16 cellular contexts compared by ENCODE assay signal in genomic region chr1:21258331-21259134, GRCh38. TPM values are rescaled to one million over a fixed set of nuclear protein-coding genes. Genes with fewer than 3 reads are reported as not detected.
DNase-seq lines count a peak whose midpoint lies in the region; ATAC-seq, FAIRE-seq and TF ChIP-seq lines count a peak whose summit lies in the region.
"Had no signal": no experiment of that assay in that cellular context is flagged by ENCODE, and none has a peak within 500 bp of the region (broad histone marks: within the 10 kb centered on the region; RNA-seq: fewer than 3 reads in every experiment).

No MANE protein-coding gene starts in this region.

- H3K79me2 ChIP-seq in K562 (ENCODE audit: control insufficient read depth, insufficient read depth, low read length) = no peaks in the 10 kb centered on the region; the same call in 2 of the 3 replicates
- no peaks in the 10 kb centered on the region for H3K79me2 ChIP-seq in Karpas-422 (ENCODE audit: low read length)

- CTCF ChIA-PET in activated CD4-positive, alpha-beta T cell treated with anti-CD3 and anti-CD28 coated beads, Interleukin-2, amount 10 ng/mL, durations not matched to agents 7 days and 5 days (lab: Charles Lee) = interaction anchor here (0.5 to 6.4 kb wide), 6 partner anchors 11 to 111 kb away, joined by 3 to 55 read pairs (median 6); no protein-coding TSS in a partner anchor
- CTCF ChIA-PET in activated CD4-positive, alpha-beta memory T cell treated with anti-CD3 and anti-CD28 coated beads, Interleukin-2, amount 10 ng/mL, durations not matched to agents 7 days and 5 days (lab: Charles Lee) = interaction anchor here (0.7 to 10.1 kb wide), 6 partner anchors 9 to 143 kb away, joined by 3 to 186 read pairs (median 4); no protein-coding TSS in a partner anchor
- CTCF ChIA-PET in K562 (lab: Yijun Ruan, JAX; ENCODE audit: low intra/inter-chr PET ratio) = interaction anchor here (0.6 to 5.8 kb wide), 2 partner anchors 26 to 110 kb away, joined by 4 to 86 read pairs; no protein-coding TSS in a partner anchor

- H3K4me3 ChIP-seq in K562 (no peak overlapping the region), Karpas-422 (ENCODE audit: low read length) (no peak overlapping the region)
- H3K4me3 ChIP-seq: A549 had no signal

- POLR2A ChIA-PET in activated CD4-positive, alpha-beta T cell treated with anti-CD3 and anti-CD28 coated beads, Interleukin-2, amount 10 ng/mL, durations not matched to agents 7 days and 5 days (lab: Charles Lee) = no interaction called here
- POLR2A ChIA-PET in activated CD4-positive, alpha-beta memory T cell treated with anti-CD3 and anti-CD28 coated beads, Interleukin-2, amount 10 ng/mL, durations not matched to agents 7 days and 5 days (lab: Charles Lee) = interaction anchor here (0.9 to 5.3 kb wide), 8 partner anchors 11 to 110 kb away, joined by 3 to 28 read pairs (median 4); no protein-coding TSS in a partner anchor
- POLR2A ChIA-PET in K562 (lab: Yijun Ruan, JAX) = interaction anchor here (0.7 to 1.8 kb wide), 4 partner anchors 9 to 14 kb away, joined by 3 to 8 read pairs (median 4); no protein-coding TSS in a partner anchor

- no peaks in the 10 kb centered on the region for H3K27me3 Mint-ChIP-seq in activated CD4-positive, alpha-beta T cell treated with anti-CD3 and anti-CD28 coated beads, Interleukin-2, amount 10 ng/mL, durations not matched to agents 7 days and 5 days
- no peaks in the 10 kb centered on the region for H3K27me3 Mint-ChIP-seq in activated CD4-positive, alpha-beta memory T cell treated with anti-CD3 and anti-CD28 coated beads, Interleukin-2, amount 10 ng/mL, durations not matched to agents 7 days and 5 days
- H3K27me3 Mint-ChIP-seq: naive B cell had no signal

- H3K4me1 Mint-ChIP-seq in activated CD4-positive, alpha-beta T cell treated with anti-CD3 and anti-CD28 coated beads, Interleukin-2, amount 10 ng/mL, durations not matched to agents 7 days and 5 days = peaks cover 54% of the 10 kb centered on the region
- peaks cover 65% of the 10 kb centered on the region for H3K4me1 Mint-ChIP-seq in activated CD4-positive, alpha-beta memory T cell treated with anti-CD3 and anti-CD28 coated beads, Interleukin-2, amount 10 ng/mL, durations not matched to agents 7 days and 5 days
- H3K4me1 Mint-ChIP-seq in stimulated activated effector memory CD8-positive, alpha-beta T cell treated with anti-CD3 and anti-CD28 coated beads, Interleukin-12 subunit alpha, Interleukin-12 subunit beta, amount 100 ng/mL, for 72 hours = peaks cover 69% of the 10 kb centered on the region

- TF ChIP-seq EP300 in K562 (IDR thresholded peaks at IDR 0.05; ENCODE audit: low read length) = no peak

- H3K4me2 ChIP-seq in K562 (ENCODE audit: insufficient read depth, low read length) (no peak overlapping the region), Karpas-422 (ENCODE audit: low read depth, low read length, poor library complexity, severe bottlenecking) (no peak overlapping the region)
- H3K4me2 ChIP-seq: A549 had no signal

- BruUV-seq in K562 (replicated peaks; lab: Mats Ljungman, UMichigan) = no TSS peak

- H3K27me3 ChIP-seq in K562 (ENCODE audit: control insufficient read depth in 2 of 2, insufficient read depth in 2 of 2, low read length in 2 of 2) = no peaks in the 10 kb centered on the region
- no peaks in the 10 kb centered on the region for H3K27me3 ChIP-seq in Karpas-422 (ENCODE audit: low read length)

- H3K9me3 ChIP-seq in K562 (replicated peaks; ENCODE audit: control insufficient read depth, insufficient read depth, low read depth, low read length) (no peaks in the 10 kb centered on the region), Karpas-422 (ENCODE audit: low read length) (no peaks in the 10 kb centered on the region)
- H3K9me3 ChIP-seq: A549 had no signal

- H3K36me3 Mint-ChIP-seq in activated CD4-positive, alpha-beta T cell treated with anti-CD3 and anti-CD28 coated beads, Interleukin-2, amount 10 ng/mL, durations not matched to agents 7 days and 5 days (ENCODE audit: low read depth) = peaks cover 43% of the 10 kb centered on the region
- H3K36me3 Mint-ChIP-seq in activated CD4-positive, alpha-beta memory T cell treated with anti-CD3 and anti-CD28 coated beads, Interleukin-2, amount 10 ng/mL, durations not matched to agents 7 days and 5 days (ENCODE audit: low read depth) = peaks cover 70% of the 10 kb centered on the region
- H3K36me3 Mint-ChIP-seq in stimulated activated effector memory CD8-positive, alpha-beta T cell treated with anti-CD3 and anti-CD28 coated beads, Interleukin-12 subunit alpha, Interleukin-12 subunit beta, amount 100 ng/mL, for 72 hours = peaks cover 92% of the 10 kb centered on the region

- intact Hi-C loops in K562 (cut with micrococcal nuclease) = no loop called here

- TF ChIP-seq CTCF in K562 (IDR thresholded peaks at IDR 0.05 in 2 of 3, conservative IDR thresholded peaks at IDR 0.05 in 1 of 3; ENCODE audit: insufficient read depth in 2 of 3, low read depth in 1 of 3, low read length in 3 of 3) = no peak

- peaks cover 3% of the 10 kb centered on the region for H3K9me1 ChIP-seq in K562 (ENCODE audit: control insufficient read depth, insufficient read depth, low read length)

- H3K36me3 ChIP-seq in K562 (ENCODE audit: control insufficient read depth, insufficient read depth, low read length) (peaks cover 10% of the 10 kb centered on the region; the same call in 1 of the 3 replicates), Karpas-422 (ENCODE audit: insufficient read depth, low read length) (peaks cover 4% of the 10 kb centered on the region; the same call in 1 of the 2 replicates)

- no peak overlapping the region for H2AFZ ChIP-seq in K562 (ENCODE audit: low read depth, low read length)
- no peak overlapping the region for H2AFZ ChIP-seq in Karpas-422 (ENCODE audit: low read length)

- H3K9ac ChIP-seq in K562 (ENCODE audit: insufficient read depth in 1 of 2, low read depth in 2 of 2, low read length in 2 of 2) (no peak overlapping the region), Karpas-422 (ENCODE audit: low read length) (no peak overlapping the region)

- ATAC-seq in K562 = no peak
- ATAC-seq in stimulated activated effector memory CD8-positive, alpha-beta T cell treated with anti-CD3 and anti-CD28 coated beads, Interleukin-12 subunit alpha, Interleukin-12 subunit beta, amount 100 ng/mL, for 72 hours = peak; percentile 77
- ATAC-seq: A549 had no signal

- DNase-seq in activated CD4-positive, alpha-beta T cell treated with anti-CD3 and anti-CD28 coated beads, Interleukin-2, amount 10 ng/mL, durations not matched to agents 7 days and 5 days = peak; percentile 24
- no peak for DNase-seq in activated CD4-positive, alpha-beta T cell treated with anti-CD3 and anti-CD28 coated beads for 1 hour
- DNase-seq in activated CD4-positive, alpha-beta memory T cell treated with anti-CD3 and anti-CD28 coated beads, Interleukin-2, amount 10 ng/mL, durations not matched to agents 7 days and 5 days = peak; percentile 42
- DNase-seq in K562 (ENCODE audit: extremely low read depth in 1 of 4, low spot score in 3 of 4) (no peak), DMS 273 treated with DMSO at 0.1 percent for 48 hours (lab: John Stamatoyannopoulos, UW) (no peak), Karpas-422 (no peak), Kasumi-1 (lab: John Stamatoyannopoulos, UW) (no peak)
- no peak for DNase-seq in stimulated activated effector memory CD8-positive, alpha-beta T cell treated with anti-CD3 and anti-CD28 coated beads, Interleukin-12 subunit alpha, Interleukin-12 subunit beta, amount 100 ng/mL, for 72 hours (ENCODE audit: low spot score in 2 of 2)
- DNase-seq: COR-L47, naive B cell, NCI-H2029, RPMI8226 had no signal

- no peak overlapping the region for H3K27ac ChIP-seq in K562 (ENCODE audit: extremely low read depth, low read depth, low read length)
- no peak overlapping the region for H3K27ac ChIP-seq in Karpas-422 (ENCODE audit: low read length)

- 87% methylated on average over 20 of the region's 22 CpGs for WGBS in K562 (ENCODE audit: insufficient coverage, low coverage, missing lambda C conversion rate)

- no peak for FAIRE-seq in K562 (lab: Jason Lieb, UNC)
- FAIRE-seq: A549, astrocyte, GM12892, urothelium cell line had no signal

- H3K4me3 Mint-ChIP-seq in activated CD4-positive, alpha-beta T cell treated with anti-CD3 and anti-CD28 coated beads, Interleukin-2, amount 10 ng/mL, durations not matched to agents 7 days and 5 days = no peak overlapping the region
- H3K4me3 Mint-ChIP-seq in activated CD4-positive, alpha-beta memory T cell treated with anti-CD3 and anti-CD28 coated beads, Interleukin-2, amount 10 ng/mL, durations not matched to agents 7 days and 5 days = no peak overlapping the region
- H3K4me3 Mint-ChIP-seq in stimulated activated effector memory CD8-positive, alpha-beta T cell treated with anti-CD3 and anti-CD28 coated beads, Interleukin-12 subunit alpha, Interleukin-12 subunit beta, amount 100 ng/mL, for 72 hours = peak overlapping the region; percentile 37
- H3K4me3 Mint-ChIP-seq: naive B cell had no signal

- TF ChIP-seq RAD21 in K562 (CRISPR knock-in tag; conservative IDR thresholded peaks at IDR 0.05 in 1 of 2, IDR thresholded peaks at IDR 0.05 in 1 of 2) = no peak

- peak overlapping the region; percentile 54 for H3K27ac Mint-ChIP-seq in activated CD4-positive, alpha-beta T cell treated with anti-CD3 and anti-CD28 coated beads, Interleukin-2, amount 10 ng/mL, durations not matched to agents 7 days and 5 days
- H3K27ac Mint-ChIP-seq in activated CD4-positive, alpha-beta memory T cell treated with anti-CD3 and anti-CD28 coated beads, Interleukin-2, amount 10 ng/mL, durations not matched to agents 7 days and 5 days = peak overlapping the region; percentile 64
- peak overlapping the region; percentile 90 for H3K27ac Mint-ChIP-seq in stimulated activated effector memory CD8-positive, alpha-beta T cell treated with anti-CD3 and anti-CD28 coated beads, Interleukin-12 subunit alpha, Interleukin-12 subunit beta, amount 100 ng/mL, for 72 hours

- peaks cover 17% of the 10 kb centered on the region for H4K20me1 ChIP-seq in K562 (replicated peaks; ENCODE audit: control insufficient read depth, insufficient read depth, low read length)
- peaks cover 17% of the 10 kb centered on the region; the same call in 1 of the 2 replicates for H4K20me1 ChIP-seq in Karpas-422 (ENCODE audit: insufficient read depth, low read depth, low read length)

- no peak for TF ChIP-seq POLR2A in K562 (conservative IDR thresholded peaks at IDR 0.05)

- H3K4me1 ChIP-seq in K562 (replicated peaks in 1 of 2; ENCODE audit: control insufficient read depth in 2 of 2, insufficient read depth in 2 of 2, low read length in 2 of 2) = peaks cover 18 to 31% of the 10 kb centered on the region in 2 experiments
- peaks cover 26% of the 10 kb centered on the region for H3K4me1 ChIP-seq in Karpas-422 (ENCODE audit: low read length)

- in situ Hi-C loops in K562 (cut with MboI) = loop anchor here (5.0 to 10.0 kb wide), 3 partner anchors 109 to 396 kb away; no protein-coding TSS in a partner anchor

- H3K9me2 ChIP-seq in Karpas-422 (replicated peaks; ENCODE audit: insufficient read depth, low read length) = no peaks in the 10 kb centered on the region

- H3K9me3 Mint-ChIP-seq in activated CD4-positive, alpha-beta T cell treated with anti-CD3 and anti-CD28 coated beads, Interleukin-2, amount 10 ng/mL, durations not matched to agents 7 days and 5 days = no peaks in the 10 kb centered on the region
- no peaks in the 10 kb centered on the region for H3K9me3 Mint-ChIP-seq in activated CD4-positive, alpha-beta memory T cell treated with anti-CD3 and anti-CD28 coated beads, Interleukin-2, amount 10 ng/mL, durations not matched to agents 7 days and 5 days
- no peaks in the 10 kb centered on the region for H3K9me3 Mint-ChIP-seq in stimulated activated effector memory CD8-positive, alpha-beta T cell treated with anti-CD3 and anti-CD28 coated beads, Interleukin-12 subunit alpha, Interleukin-12 subunit beta, amount 100 ng/mL, for 72 hours
- H3K9me3 Mint-ChIP-seq: naive B cell had no signal

RNA-seq across cellular contexts. Expression of gene ECE1, which starts 31.7 kb away (rescaled TPM):
- total RNA-seq in activated CD4-positive, alpha-beta T cell treated with anti-CD3 and anti-CD28 coated beads, Interleukin-2, amount 10 ng/mL, durations not matched to agents 7 days and 5 days = 100 to 1,000 TPM; 101 to 107 TPM
- total RNA-seq in activated CD4-positive, alpha-beta memory T cell treated with anti-CD3 and anti-CD28 coated beads, Interleukin-2, amount 10 ng/mL, durations not matched to agents 7 days and 5 days = 10 to 100 TPM; 85.3 to 87.9 TPM
- total RNA-seq in K562 (2011; cell fraction: chromatin; rRNA removed; ENCODE audit: low replicate concordance) = 46.9 and 72.4 TPM in 2 replicates
- 41.5 and 47.5 TPM in 2 replicates for total RNA-seq in K562 (2011; cell fraction: nucleolus; rRNA removed)
- 38.9 and 42.0 TPM in 2 replicates for total RNA-seq in K562 (2011; cell fraction: nucleoplasm; rRNA removed)
- 18.8 and 21.3 TPM in 2 replicates for total RNA-seq in K562 (2014; rRNA removed)
- 11.0 and 14.5 TPM in 2 replicates for total RNA-seq in K562 (2014; rRNA removed; fragmentation: Illumina TruSeq; extraction: Trizol)
- total RNA-seq in K562 (2015; rRNA removed; fragmentation: Illumina TruSeq; extraction: Trizol) = 5.3 and 6.9 TPM in 2 replicates
- total RNA-seq in K562 (2021) = 31.6 and 34.8 TPM in 2 replicates
- 10.3 and 26.8 TPM in 2 replicates for polyA plus RNA-seq in K562 (2011; rRNA removed)
- 5.5 and 9.8 TPM in 2 replicates for polyA plus RNA-seq in K562 (2011; cell fraction: cytosol; rRNA removed)
- 12.7 and 17.7 TPM in 2 replicates for polyA plus RNA-seq in K562 (2011; cell fraction: nucleus; rRNA removed)
- polyA plus RNA-seq in K562 (2012) = 20.2 and 46.9 TPM in 2 replicates
- polyA plus RNA-seq in K562 (2014; fragmentation: Illumina TruSeq; extraction: Trizol) = 29.7 and 30.8 TPM in 2 replicates
- polyA plus RNA-seq in K562 (2014; fragmentation: Nextera tagmentation; extraction: Ambion mirVana) = under 1 TPM; 0.56 to 0.61 TPM
- polyA plus RNA-seq in K562 (2014; rRNA removed) = 10.1 and 12.1 TPM in 2 replicates
- polyA minus RNA-seq in K562 (2011; rRNA and poly(A)+ RNA removed) = 9.1 and 14.0 TPM in 2 replicates
- polyA minus RNA-seq in K562 (2011; cell fraction: cytosol; rRNA and poly(A)+ RNA removed) = 9.9 and 13.4 TPM in 2 replicates
- polyA minus RNA-seq in K562 (2011; cell fraction: nucleus; rRNA and poly(A)+ RNA removed) = 9.1 and 11.0 TPM in 2 replicates
- total RNA-seq in Karpas-422 (2014; rRNA removed; shearing (Covaris generic); ENCODE audit: low replicate concordance) = 59.9 and 81.7 TPM in 2 replicates

Comparison
In these comparisons a context has a peak if more than half of its experiments do, and no peak if none do; other contexts are left out.
1. DNase-seq: peak in activated CD4-positive, alpha-beta T cell treated with anti-CD3 and anti-CD28 coated beads, Interleukin-2, amount 10 ng/mL, durations not matched to agents 7 days and 5 days (single experiment) and activated CD4-positive, alpha-beta memory T cell treated with anti-CD3 and anti-CD28 coated beads, Interleukin-2, amount 10 ng/mL, durations not matched to agents 7 days and 5 days (single experiment); none in activated CD4-positive, alpha-beta T cell treated with anti-CD3 and anti-CD28 coated beads for 1 hour (single experiment), K562 (0 of 4), stimulated activated effector memory CD8-positive, alpha-beta T cell treated with anti-CD3 and anti-CD28 coated beads, Interleukin-12 subunit alpha, Interleukin-12 subunit beta, amount 100 ng/mL, for 72 hours (0 of 2), DMS 273 treated with DMSO at 0.1 percent for 48 hours (single experiment), Karpas-422 (single experiment) and Kasumi-1 (0 of 2).
2. Peak in every context shown above with its lines, with median percentiles within 50 percentile points of each other: H3K27ac Mint-ChIP-seq.